Comparison of ENCODE assay signal across 9 cellular contexts in genomic region chr19:48970923-48971395, GRCh38. TPM values are rescaled to one million over a fixed set of nuclear protein-coding genes. Genes with fewer than 3 reads are reported as not detected.
DNase-seq lines count a peak whose midpoint lies in the region; ATAC-seq, FAIRE-seq and TF ChIP-seq lines count a peak whose summit lies in the region.
"Had no signal": no experiment of that assay in that cellular context is flagged by ENCODE, and none has a peak within 500 bp of the region (broad histone marks: within the 10 kb centered on the region; RNA-seq: fewer than 3 reads in every experiment).

No MANE protein-coding gene starts in this region.

- no peak for FAIRE-seq in D721Med (lab: Jason Lieb, UNC)

- H3K4me1 Mint-ChIP-seq in glutamatergic neuron (ENCODE audit: low read depth, unreplicated experiment) = peaks cover 16% of the 10 kb centered on the region
- H3K4me1 Mint-ChIP-seq in progenitor cell of endocrine pancreas (ENCODE audit: low read depth) = peaks cover 12% of the 10 kb centered on the region

- no peak overlapping the region for H3K9ac ChIP-seq in KMS-11

- H3K4me3 ChIP-seq in KMS-11 (IDR thresholded peaks at IDR 0.05; ENCODE audit: insufficient read depth, low read depth, low read length) (no peak overlapping the region), SJSA1 (no peak overlapping the region)

- H3K27ac Mint-ChIP-seq in glutamatergic neuron (ENCODE audit: unreplicated experiment) = no peak overlapping the region
- H3K27ac Mint-ChIP-seq in progenitor cell of endocrine pancreas = peak overlapping the region; percentile 79

- H3K36me3 Mint-ChIP-seq in glutamatergic neuron (ENCODE audit: unreplicated experiment) (no peaks in the 10 kb centered on the region), progenitor cell of endocrine pancreas (ENCODE audit: insufficient read depth) (peaks cover 24% of the 10 kb centered on the region)

- H3K4me2 ChIP-seq in KMS-11 = no peak overlapping the region

- H3K9me3 Mint-ChIP-seq in glutamatergic neuron (ENCODE audit: unreplicated experiment) = peaks cover 7% of the 10 kb centered on the region
- no peaks in the 10 kb centered on the region for H3K9me3 Mint-ChIP-seq in progenitor cell of endocrine pancreas (ENCODE audit: low read depth)

- H3K27me3 Mint-ChIP-seq in glutamatergic neuron (ENCODE audit: unreplicated experiment) = peaks cover 7% of the 10 kb centered on the region
- no peaks in the 10 kb centered on the region for H3K27me3 Mint-ChIP-seq in progenitor cell of endocrine pancreas

- H3K27me3 ChIP-seq in KMS-11 (ENCODE audit: insufficient read depth, low read depth) (no peaks in the 10 kb centered on the region), SJSA1 (replicated peaks) (no peaks in the 10 kb centered on the region)

- peaks cover 10% of the 10 kb centered on the region for H3K79me2 ChIP-seq in KMS-11 (ENCODE audit: insufficient read depth, low read depth)

- no peak for ATAC-seq in GM19452 (IDR thresholded peaks at IDR 0.05; ENCODE audit: unreplicated experiment)

- H3K36me3 ChIP-seq in KMS-11 (ENCODE audit: insufficient read depth) = no peaks in the 10 kb centered on the region
- peaks cover 76% of the 10 kb centered on the region for H3K36me3 ChIP-seq in SJSA1

- H3K27ac ChIP-seq in KMS-11 = no peak overlapping the region
- H3K27ac ChIP-seq in SJSA1 = no peak overlapping the region

- H4K20me1 ChIP-seq in KMS-11 (ENCODE audit: insufficient read depth) = no peaks in the 10 kb centered on the region

- DNase-seq in D721Med (ENCODE audit: insufficient read length, low spot score) (peak; percentile 91), SJSA1 (ENCODE audit: low read depth in 1 of 2, low spot score in 2 of 2) (peak; percentile 65 to 80), glutamatergic neuron (peak; percentile 92), progenitor cell of endocrine pancreas (ENCODE audit: low spot score, unreplicated experiment) (peak; percentile 69), LoVo (ENCODE audit: low spot score) (no peak)
- peak; percentile 83 for DNase-seq in activated naive CD4-positive, alpha-beta T cell treated with Interleukin-2 at 50 U/mL for 16 hours

- H3K9me3 ChIP-seq in SJSA1 (replicated peaks) = no peaks in the 10 kb centered on the region

- no peak overlapping the region for H2AFZ ChIP-seq in KMS-11 (ENCODE audit: low read depth)

- H3K4me3 Mint-ChIP-seq in glutamatergic neuron (ENCODE audit: unreplicated experiment) = peak overlapping the region; percentile 25
- no peak overlapping the region for H3K4me3 Mint-ChIP-seq in progenitor cell of endocrine pancreas (ENCODE audit: low read depth)

- TF ChIP-seq CTCF in D721Med (IDR thresholded peaks at IDR 0.05; ENCODE audit: insufficient read depth, missing control alignments) (peak; percentile 91), KMS-11 (conservative IDR thresholded peaks at IDR 0.05; ENCODE audit: low read depth, low read length) (peak; percentile 90), glutamatergic neuron (IDR thresholded peaks at IDR 0.05; ENCODE audit: partially characterized antibody, unreplicated experiment) (peak; percentile 90), progenitor cell of endocrine pancreas (IDR thresholded peaks at IDR 0.05; ENCODE audit: unreplicated experiment) (peak; percentile 91)

- H3K4me1 ChIP-seq in KMS-11 (ENCODE audit: low read depth, poor library complexity, severe bottlenecking) (peaks cover 15% of the 10 kb centered on the region), SJSA1 (replicated peaks) (peaks cover 18% of the 10 kb centered on the region)

RNA-seq across cellular contexts. Expression of gene FTL, which starts 5.8 kb away (rescaled TPM):
- 2,837 and 3,145 TPM in 2 replicates for total RNA-seq in SJSA1 (2014; rRNA removed; shearing (Covaris generic))
- total RNA-seq in glutamatergic neuron (ENCODE audit: unreplicated experiment) (875 TPM), progenitor cell of endocrine pancreas (2,544 and 2,716 TPM in 2 replicates)

RNA-seq across cellular contexts. Expression of gene BAX, which starts 16.3 kb away (rescaled TPM):
- 57.4 and 75.1 TPM in 2 replicates for total RNA-seq in SJSA1 (2014; rRNA removed; shearing (Covaris generic))
- total RNA-seq in glutamatergic neuron (ENCODE audit: unreplicated experiment) = 87.7 TPM
- total RNA-seq in progenitor cell of endocrine pancreas = 141 and 153 TPM in 2 replicates

RNA-seq across cellular contexts. Expression of gene GYS1, which starts 22.1 kb away (rescaled TPM):
- total RNA-seq in SJSA1 (2014; rRNA removed; shearing (Covaris generic)) = 19.5 and 38.2 TPM in 2 replicates
- total RNA-seq in glutamatergic neuron (ENCODE audit: unreplicated experiment) = 69.0 TPM
- 57.4 and 65.8 TPM in 2 replicates for total RNA-seq in progenitor cell of endocrine pancreas

RNA-seq across cellular contexts. Expression of gene RUVBL2, which starts 22.7 kb away (rescaled TPM):
- 238 and 322 TPM in 2 replicates for total RNA-seq in SJSA1 (2014; rRNA removed; shearing (Covaris generic))
- total RNA-seq in glutamatergic neuron (ENCODE audit: unreplicated experiment) (60.9 TPM), progenitor cell of endocrine pancreas (81.5 and 83.0 TPM in 2 replicates)

RNA-seq across cellular contexts. Expression of gene DHDH, which starts 37.5 kb away (rescaled TPM):
- 0.16 and 1.7 TPM in 2 replicates for total RNA-seq in SJSA1 (2014; rRNA removed; shearing (Covaris generic))
- not detected for total RNA-seq in glutamatergic neuron (ENCODE audit: unreplicated experiment)
- 1.1 and 1.8 TPM in 2 replicates for total RNA-seq in progenitor cell of endocrine pancreas
- total RNA-seq: T-helper 1 cell treated with Interleukin-12 subunit alpha and Interleukin-12 subunit beta and Interleukin-4 antibody, amounts not matched to agents 30 ng/mL and 1 ng/mL, for 36 hours had no signal
